In genomic region chr1:84103197-84103992, GRCh38 we compare ENCODE assay signal across 1 cellular context.
TF ChIP-seq lines count a peak whose summit lies in the region.

No MANE protein-coding gene starts in this region.

TF ChIP-seq in H1, 55 proteins besides CTCF, POLR2A, EP300 and RAD21 (continued from another document):
- TF ChIP-seq HDAC2 (IDR thresholded peaks at IDR 0.05; ENCODE audit: borderline replicate concordance in 1 of 2, low read depth in 2 of 2, low read length in 2 of 2): no peak
